ENCODE assay signal across 27 cellular contexts in genomic region chr20:38162149-38162548, GRCh38. TPM values are rescaled to one million over a fixed set of nuclear protein-coding genes. Genes with fewer than 3 reads are reported as not detected.
A peak's percentile ranks its signal among the peaks of the same experiment; 100 is the strongest.
DNase-seq lines count a peak whose midpoint lies in the region; ATAC-seq and TF ChIP-seq lines count a peak whose summit lies in the region.
"Had no signal": no experiment of that assay in that cellular context is flagged by ENCODE, and none has a peak within 500 bp of the region (broad histone marks: within the 10 kb centered on the region; RNA-seq: fewer than 3 reads in every experiment).

No MANE protein-coding gene starts in this region.

- H3K36me3 Mint-ChIP-seq in endothelial cell (ENCODE audit: low read depth, unreplicated experiment), result peaks cover 33% of the 10 kb centered on the region
- H3K36me3 Mint-ChIP-seq: activated naive CD8-positive, alpha-beta T cell treated with anti-CD3 and anti-CD28 coated beads for 36 hours; neural progenitor cell had no signal

- intact Hi-C loops in heart left ventricle (cut with DNase I) (loop anchor here in 6 of 10 donors (2.0 to 10.0 kb wide), 5 partner anchors 35 to 85 kb away; no protein-coding TSS in a partner anchor), Right ventricle myocardium inferior (cut with DNase I) (no loop called here), lower lobe of right lung (cut with DNase I) (loop anchor here (10.0 kb wide), 1 partner anchor 87 kb away; no protein-coding TSS in a partner anchor), tibial artery (cut with DNase I; ENCODE audit: low total_unique reads) (no loop called here)

- H3K27ac Mint-ChIP-seq in endothelial cell (ENCODE audit: unreplicated experiment), result no peak overlapping the region
- H3K27ac Mint-ChIP-seq: activated CD4-positive, alpha-beta T cell treated with anti-CD3 and anti-CD28 coated beads for 36 hours; activated naive CD8-positive, alpha-beta T cell treated with anti-CD3 and anti-CD28 coated beads for 36 hours; CD4-positive, alpha-beta T cell; neural progenitor cell had no signal

- peaks cover 70% of the 10 kb centered on the region for H3K4me1 Mint-ChIP-seq in endothelial cell (ENCODE audit: unreplicated experiment)

- no peak for TF ChIP-seq POLR2A in heart left ventricle (IDR thresholded peaks at IDR 0.05)

- H3K9me3 ChIP-seq in heart left ventricle (no peaks in the 10 kb centered on the region), lower lobe of right lung (no peaks in the 10 kb centered on the region), tibial artery (no peaks in the 10 kb centered on the region)
- H3K9me3 ChIP-seq: thyroid gland had no signal

- 58 to 67% (median 66%) methylated on average over 2 of the region's 2 CpGs for WGBS in heart left ventricle, 4 donors

- TF ChIP-seq CTCF in heart left ventricle (IDR thresholded peaks at IDR 0.05), result no peak
- no peak for TF ChIP-seq CTCF in endothelial cell (IDR thresholded peaks at IDR 0.05; ENCODE audit: unreplicated experiment)
- no peak for TF ChIP-seq CTCF in lower lobe of right lung (IDR thresholded peaks at IDR 0.05)
- no peak for TF ChIP-seq CTCF in tibial artery (IDR thresholded peaks at IDR 0.05)

- peaks cover 6% of the 10 kb centered on the region for H3K27me3 Mint-ChIP-seq in endothelial cell (ENCODE audit: unreplicated experiment)

- H3K36me3 ChIP-seq in heart left ventricle, result peaks cover 0 to 40% (median 18%) of the 10 kb centered on the region in 9 donors
- H3K36me3 ChIP-seq in lower lobe of right lung, result peaks cover 40% of the 10 kb centered on the region
- peaks cover 12 to 30% (median 22%) of the 10 kb centered on the region in 3 donors for H3K36me3 ChIP-seq in tibial artery
- H3K36me3 ChIP-seq: neural progenitor cell, thyroid gland had no signal

- DNase-seq in heart left ventricle, result no peak
- DNase-seq in Right ventricle myocardium inferior (ENCODE audit: missing footprints), result no peak
- no peak for DNase-seq in endothelial cell (ENCODE audit: low spot score)
- no peak for DNase-seq in lower lobe of right lung
- no peak for DNase-seq in tibial artery
- no peak for DNase-seq in stimulated activated CD4-positive, alpha-beta T cell treated with anti-CD3 and anti-CD28 coated beads, Interleukin-1b, Interleukin-23, amount 100 ng/mL, for 48 hours
- no peak for DNase-seq in T-helper 2 cell
- DNase-seq: activated CD4-positive, alpha-beta T cell treated with anti-CD3 and anti-CD28 coated beads for 36 hours; activated effector memory CD4-positive, alpha-beta T cell treated with anti-CD3 and anti-CD28 coated beads, Interleukin-2, amount 50 U/mL, for 16 hours; activated naive CD8-positive, alpha-beta T cell treated with anti-CD3 and anti-CD28 coated beads for 36 hours; activated T-cell treated with anti-CD3 and anti-CD28 coated beads, Interleukin-2, amount 50 U/mL, for 1 hour; CD4-positive, alpha-beta T cell; DMS 273 treated with DMSO at 0.1 percent for 48 hours; islet precursor cell; KBM-7; NCI-H1105 treated with DMSO at 0.1 percent for 48 hours; NCI-H2081; NCI-H2227 treated with DMSO at 0.1 percent for 48 hours; NCI-H69; RPMI8226; stimulated activated naive CD8-positive, alpha-beta T cell treated with anti-CD3 and anti-CD28 coated beads, Interleukin-15, amount 100 ng/mL, for 72 hours; thyroid gland had no signal

- peaks cover 10 to 85% (median 64%) of the 10 kb centered on the region in 12 donors for H3K4me1 ChIP-seq in heart left ventricle
- H3K4me1 ChIP-seq in lower lobe of right lung, result peaks cover 77% of the 10 kb centered on the region
- H3K4me1 ChIP-seq in tibial artery, result peaks cover 4 to 93% (median 66%) of the 10 kb centered on the region in 4 donors

- H3K4me3 ChIP-seq in heart left ventricle (peak overlapping the region in 7 of 12 donors; percentile 62 to 81 (median 70)), lower lobe of right lung (peak overlapping the region; percentile 69), tibial artery (peak overlapping the region in 1 of 2 donors; percentile 69)
- H3K4me3 ChIP-seq: neural progenitor cell, SK-N-MC, thyroid gland had no signal

- peak overlapping the region; percentile 46 to 96 (median 90) for H3K27ac ChIP-seq in heart left ventricle
- H3K27ac ChIP-seq in lower lobe of right lung, result peak overlapping the region; percentile 78
- H3K27ac ChIP-seq in tibial artery, result peak overlapping the region; percentile 84 to 89
- H3K27ac ChIP-seq: neural progenitor cell, SK-N-MC had no signal

- ATAC-seq in heart left ventricle (no peak), Right ventricle myocardium inferior (no peak), lower lobe of right lung (no peak), HG03025 (IDR thresholded peaks at IDR 0.05; ENCODE audit: low FRiP score, unreplicated experiment) (no peak)
- ATAC-seq: activated CD4-positive, alpha-beta T cell treated with anti-CD3 and anti-CD28 coated beads for 36 hours; stimulated activated naive CD8-positive, alpha-beta T cell treated with anti-CD3 and anti-CD28 coated beads, Interleukin-15, amount 100 ng/mL, for 72 hours had no signal

- peak overlapping the region; percentile 65 for H3K4me3 Mint-ChIP-seq in endothelial cell (ENCODE audit: unreplicated experiment)
- H3K4me3 Mint-ChIP-seq: activated CD4-positive, alpha-beta T cell treated with anti-CD3 and anti-CD28 coated beads for 36 hours; activated naive CD8-positive, alpha-beta T cell treated with anti-CD3 and anti-CD28 coated beads for 36 hours; CD4-positive, alpha-beta T cell; central memory CD8-positive, alpha-beta T cell; neural progenitor cell; stimulated activated naive CD8-positive, alpha-beta T cell treated with anti-CD3 and anti-CD28 coated beads, Interleukin-15, amount 100 ng/mL, for 72 hours had no signal

- no peaks in the 10 kb centered on the region for H3K27me3 ChIP-seq in heart left ventricle
- no peaks in the 10 kb centered on the region for H3K27me3 ChIP-seq in lower lobe of right lung (ENCODE audit: low read depth)
- no peaks in the 10 kb centered on the region for H3K27me3 ChIP-seq in tibial artery
- H3K27me3 ChIP-seq: thyroid gland had no signal

- H3K9me3 Mint-ChIP-seq in endothelial cell (ENCODE audit: unreplicated experiment), result no peaks in the 10 kb centered on the region
- H3K9me3 Mint-ChIP-seq: activated naive CD8-positive, alpha-beta T cell treated with anti-CD3 and anti-CD28 coated beads for 36 hours; CD4-positive, alpha-beta T cell; central memory CD8-positive, alpha-beta T cell; neural progenitor cell; stimulated activated naive CD8-positive, alpha-beta T cell treated with anti-CD3 and anti-CD28 coated beads, Interleukin-15, amount 100 ng/mL, for 72 hours had no signal

RNA-seq across cellular contexts. Expression of gene TGM2, which starts 2.9 kb away (rescaled TPM):
- total RNA-seq in heart left ventricle (1,000 to 10,000 TPM in 1 of 9 donors, 100 to 1,000 TPM in 8; 271 to 1,146 (median 567) TPM), Right ventricle myocardium inferior (581 TPM), endothelial cell (ENCODE audit: unreplicated experiment) (216 TPM), lower lobe of right lung (362 TPM)
- polyA plus RNA-seq in heart left ventricle, result 100 to 1,000 TPM; 211 to 972 TPM
- total RNA-seq: activated CD8-positive, alpha-beta memory T cell treated with anti-CD3 and anti-CD28 coated beads for 36 hours; activated naive CD8-positive, alpha-beta T cell treated with anti-CD3 and anti-CD28 coated beads for 36 hours had no signal

Comparison
In these comparisons a context has a peak if more than half of its experiments do, and no peak if none do; other contexts are left out.
1. intact Hi-C loops: an anchor here in heart left ventricle (2.0 to 10.0 kb wide) and lower lobe of right lung (10.0 kb wide); none called in Right ventricle myocardium inferior and tibial artery.